1 cellular context compared by ENCODE assay signal in the genomic region with DNA sequence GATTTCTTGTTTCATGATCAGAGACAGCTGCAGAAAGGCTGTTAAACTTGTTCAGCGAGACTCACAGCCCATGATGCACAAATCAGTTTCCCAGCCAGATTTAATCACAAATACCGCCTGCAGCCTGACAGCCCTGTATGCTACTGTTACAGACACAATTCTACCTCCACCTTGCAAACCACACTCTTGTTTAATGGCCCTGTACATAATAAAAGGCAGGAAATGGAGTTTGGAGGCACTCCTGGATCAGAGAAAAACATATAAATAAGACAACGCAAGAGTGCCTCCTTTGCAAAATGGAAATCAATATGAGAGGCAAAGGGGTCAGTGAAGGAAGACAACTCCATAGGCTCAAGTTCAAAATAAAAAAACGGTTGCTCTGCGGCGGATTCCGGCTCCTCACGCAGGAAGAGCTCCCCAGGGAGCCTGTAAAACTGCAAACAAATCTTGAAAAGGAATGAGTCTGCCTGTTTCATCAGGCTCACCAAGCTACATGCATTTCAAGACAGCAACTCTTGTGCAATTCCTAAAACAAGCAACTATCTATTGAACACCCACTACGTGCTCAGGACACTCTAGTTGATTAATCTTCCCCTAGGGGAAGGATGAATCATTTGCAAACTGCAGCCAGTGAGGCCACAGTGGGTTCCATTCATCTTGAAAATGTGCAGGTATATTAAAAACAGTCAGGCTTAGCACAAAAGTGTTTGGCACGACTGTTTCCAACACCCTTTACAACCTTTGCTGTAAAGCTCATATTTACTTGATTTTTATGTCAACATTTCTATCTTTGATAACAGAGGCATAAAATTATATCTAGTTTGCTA.
A peak's percentile ranks its signal among the peaks of the same experiment; 100 is the strongest.
TF ChIP-seq lines count a peak whose summit lies in the region.

No MANE protein-coding gene starts in this region.

TF ChIP-seq in HepG2, 621 proteins besides CTCF, POLR2A, EP300 and RAD21 (continued from another document and continues in another):
- TF ChIP-seq, protein P1, sequence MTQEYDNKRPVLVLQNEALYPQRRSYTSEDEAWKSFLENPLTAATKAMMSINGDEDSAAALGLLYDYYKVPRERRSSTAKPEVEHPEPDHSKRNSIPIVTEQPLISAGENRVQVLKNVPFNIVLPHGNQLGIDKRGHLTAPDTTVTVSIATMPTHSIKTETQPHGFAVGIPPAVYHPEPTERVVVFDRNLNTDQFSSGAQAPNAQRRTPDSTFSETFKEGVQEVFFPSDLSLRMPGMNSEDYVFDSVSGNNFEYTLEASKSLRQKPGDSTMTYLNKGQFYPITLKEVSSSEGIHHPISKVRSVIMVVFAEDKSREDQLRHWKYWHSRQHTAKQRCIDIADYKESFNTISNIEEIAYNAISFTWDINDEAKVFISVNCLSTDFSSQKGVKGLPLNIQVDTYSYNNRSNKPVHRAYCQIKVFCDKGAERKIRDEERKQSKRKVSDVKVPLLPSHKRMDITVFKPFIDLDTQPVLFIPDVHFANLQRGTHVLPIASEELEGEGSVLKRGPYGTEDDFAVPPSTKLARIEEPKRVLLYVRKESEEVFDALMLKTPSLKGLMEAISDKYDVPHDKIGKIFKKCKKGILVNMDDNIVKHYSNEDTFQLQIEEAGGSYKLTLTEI (CRISPR knock-in tag; conservative IDR thresholded peaks at IDR 0.05): no peak
- peak; percentile 59; the same call in 1 of the 2 replicates for TF ChIP-seq ELF3 (CRISPR knock-in tag; IDR thresholded peaks at IDR 0.05)
- TF ChIP-seq KLF16 (CRISPR knock-in tag; IDR thresholded peaks at IDR 0.05): peak in 1 of 2 experiments; percentile 97; a peak in 2 of 4 replicates
- TF ChIP-seq ZNF605 (CRISPR knock-in tag; IDR thresholded peaks at IDR 0.05): peak; percentile 70; the same call in 1 of the 2 replicates
- peak; percentile 72 for TF ChIP-seq ZGPAT (CRISPR knock-in tag; IDR thresholded peaks at IDR 0.05)
- 0 out of 2 replicates have a peak, but pooled peaks have one; percentile 21 for TF ChIP-seq KDM3A (CRISPR knock-in tag; IDR thresholded peaks at IDR 0.05; ENCODE audit: low read depth)
- no peak for TF ChIP-seq HNRNPK (IDR thresholded peaks at IDR 0.05; ENCODE audit: low read depth, low read length, poor library complexity, severe bottlenecking)
- no peak for TF ChIP-seq NFE2 (CRISPR knock-in tag; IDR thresholded peaks at IDR 0.05)
- no peak for TF ChIP-seq ZNF207 (IDR thresholded peaks at IDR 0.05; ENCODE audit: borderline replicate concordance)
- TF ChIP-seq IKZF4 (CRISPR knock-in tag; IDR thresholded peaks at IDR 0.05; ENCODE audit: borderline replicate concordance, low read depth, not compliant biosample characterization): no peak
- 0 out of 2 replicates have a peak, but pooled peaks have one; percentile 9 for TF ChIP-seq ZBTB33 (CRISPR knock-in tag; IDR thresholded peaks at IDR 0.05)
- TF ChIP-seq TFE3 (CRISPR knock-in tag; IDR thresholded peaks at IDR 0.05): peak; percentile 69; the same call in 1 of the 2 replicates
- TF ChIP-seq ARNT2 (CRISPR knock-in tag; IDR thresholded peaks at IDR 0.05; ENCODE audit: low read depth): 0 out of 2 replicates have a peak, but pooled peaks have one; percentile 42
- no peak for TF ChIP-seq STAT5B (CRISPR knock-in tag; IDR thresholded peaks at IDR 0.05)
- peak; percentile 77; the same call in 1 of the 2 replicates for TF ChIP-seq ZNF12 (CRISPR knock-in tag; IDR thresholded peaks at IDR 0.05)
- peak; percentile 76 for TF ChIP-seq SMAD3 (CRISPR knock-in tag; IDR thresholded peaks at IDR 0.05)
- TF ChIP-seq HMG20B (CRISPR knock-in tag; conservative IDR thresholded peaks at IDR 0.05): peak; percentile 66; the same call in 1 of the 2 replicates
- TF ChIP-seq PBX3 (CRISPR knock-in tag; IDR thresholded peaks at IDR 0.05; ENCODE audit: borderline replicate concordance): no peak
- no peak for TF ChIP-seq ZNF337 (CRISPR knock-in tag; IDR thresholded peaks at IDR 0.05; ENCODE audit: borderline replicate concordance, low read depth)
- peak; percentile 81 for TF ChIP-seq IRF2 (CRISPR knock-in tag; IDR thresholded peaks at IDR 0.05)
- TF ChIP-seq HNF1B (CRISPR knock-in tag; IDR thresholded peaks at IDR 0.05): 0 out of 2 replicates have a peak, but pooled peaks have one; percentile 48
- TF ChIP-seq YEATS2 (CRISPR knock-in tag; IDR thresholded peaks at IDR 0.05; ENCODE audit: borderline replicate concordance): peak; percentile 64; the same call in 1 of the 2 replicates
- TF ChIP-seq NFYC (CRISPR knock-in tag; IDR thresholded peaks at IDR 0.05): peak; percentile 31; the same call in 1 of the 2 replicates
- TF ChIP-seq ZFAT (CRISPR knock-in tag; conservative IDR thresholded peaks at IDR 0.05): no peak
- peak; percentile 82; the same call in 1 of the 2 replicates for TF ChIP-seq ETV5 (CRISPR knock-in tag; IDR thresholded peaks at IDR 0.05; ENCODE audit: borderline replicate concordance)
- 0 out of 2 replicates have a peak, but pooled peaks have one; percentile 69 for TF ChIP-seq ZNF44 (CRISPR knock-in tag; IDR thresholded peaks at IDR 0.05)
- TF ChIP-seq ZNF264 (CRISPR knock-in tag; IDR thresholded peaks at IDR 0.05): no peak; the same call in 1 of the 2 replicates
- TF ChIP-seq HMG20A (CRISPR knock-in tag; IDR thresholded peaks at IDR 0.05; ENCODE audit: borderline replicate concordance): peak; percentile 88
- no peak for TF ChIP-seq PBX2 (CRISPR knock-in tag; IDR thresholded peaks at IDR 0.05)
- 0 out of 2 replicates have a peak, but pooled peaks have one; percentile 32 for TF ChIP-seq ZNF841 (CRISPR knock-in tag; IDR thresholded peaks at IDR 0.05; ENCODE audit: borderline replicate concordance)
- peak; percentile 86 for TF ChIP-seq ZKSCAN8 (CRISPR knock-in tag; IDR thresholded peaks at IDR 0.05; ENCODE audit: borderline replicate concordance)
- TF ChIP-seq ZNF614 (CRISPR knock-in tag; IDR thresholded peaks at IDR 0.05; ENCODE audit: borderline replicate concordance): peak; percentile 91
- TF ChIP-seq NCOA2 (CRISPR knock-in tag; IDR thresholded peaks at IDR 0.05): peak; percentile 85
- TF ChIP-seq ZNF317 (CRISPR knock-in tag; IDR thresholded peaks at IDR 0.05): 0 out of 2 replicates have a peak, but pooled peaks have one; percentile 14
- 0 out of 2 replicates have a peak, but pooled peaks have one; percentile 20 for TF ChIP-seq SP5 (CRISPR knock-in tag; IDR thresholded peaks at IDR 0.05; ENCODE audit: borderline replicate concordance, low read depth)
- peak; percentile 91; the same call in 1 of the 2 replicates for TF ChIP-seq ERF (CRISPR knock-in tag; IDR thresholded peaks at IDR 0.05)
- TF ChIP-seq, protein P2, sequence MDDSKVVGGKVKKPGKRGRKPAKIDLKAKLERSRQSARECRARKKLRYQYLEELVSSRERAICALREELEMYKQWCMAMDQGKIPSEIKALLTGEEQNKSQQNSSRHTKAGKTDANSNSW (CRISPR knock-in tag; IDR thresholded peaks at IDR 0.05; ENCODE audit: borderline replicate concordance): no peak
- TF ChIP-seq, protein P3, sequence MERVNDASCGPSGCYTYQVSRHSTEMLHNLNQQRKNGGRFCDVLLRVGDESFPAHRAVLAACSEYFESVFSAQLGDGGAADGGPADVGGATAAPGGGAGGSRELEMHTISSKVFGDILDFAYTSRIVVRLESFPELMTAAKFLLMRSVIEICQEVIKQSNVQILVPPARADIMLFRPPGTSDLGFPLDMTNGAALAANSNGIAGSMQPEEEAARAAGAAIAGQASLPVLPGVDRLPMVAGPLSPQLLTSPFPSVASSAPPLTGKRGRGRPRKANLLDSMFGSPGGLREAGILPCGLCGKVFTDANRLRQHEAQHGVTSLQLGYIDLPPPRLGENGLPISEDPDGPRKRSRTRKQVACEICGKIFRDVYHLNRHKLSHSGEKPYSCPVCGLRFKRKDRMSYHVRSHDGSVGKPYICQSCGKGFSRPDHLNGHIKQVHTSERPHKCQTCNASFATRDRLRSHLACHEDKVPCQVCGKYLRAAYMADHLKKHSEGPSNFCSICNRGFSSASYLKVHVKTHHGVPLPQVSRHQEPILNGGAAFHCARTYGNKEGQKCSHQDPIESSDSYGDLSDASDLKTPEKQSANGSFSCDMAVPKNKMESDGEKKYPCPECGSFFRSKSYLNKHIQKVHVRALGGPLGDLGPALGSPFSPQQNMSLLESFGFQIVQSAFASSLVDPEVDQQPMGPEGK (CRISPR knock-in tag; IDR thresholded peaks at IDR 0.05): peak; percentile 56
- peak; percentile 25 for TF ChIP-seq YY1 (IDR thresholded peaks at IDR 0.05; ENCODE audit: insufficient read depth, insufficient replicate concordance, low read depth, low read length)
- no peak for TF ChIP-seq GLI4 (CRISPR knock-in tag; IDR thresholded peaks at IDR 0.05; ENCODE audit: borderline replicate concordance)
- no peak for TF ChIP-seq CBX2 (IDR thresholded peaks at IDR 0.05; ENCODE audit: low read depth, low read length)
- no peak for TF ChIP-seq CBX2 (CRISPR knock-in tag; IDR thresholded peaks at IDR 0.05; ENCODE audit: low read depth)
- peak; percentile 39; the same call in 1 of the 2 replicates for TF ChIP-seq HNF4A (CRISPR knock-in tag; IDR thresholded peaks at IDR 0.05)
- no peak for TF ChIP-seq U2AF2 (IDR thresholded peaks at IDR 0.05; ENCODE audit: low read depth, low read length)
- peak; percentile 98 for TF ChIP-seq ZNF792 (CRISPR knock-in tag; IDR thresholded peaks at IDR 0.05)
- TF ChIP-seq SP140L (CRISPR knock-in tag; IDR thresholded peaks at IDR 0.05; ENCODE audit: borderline replicate concordance): 0 out of 2 replicates have a peak, but pooled peaks have one; percentile 86
- no peak for TF ChIP-seq ZNF33A (CRISPR knock-in tag; IDR thresholded peaks at IDR 0.05; ENCODE audit: borderline replicate concordance)
- TF ChIP-seq ZSCAN12 (CRISPR knock-in tag; IDR thresholded peaks at IDR 0.05): no peak
- TF ChIP-seq ELF1 (CRISPR knock-in tag; IDR thresholded peaks at IDR 0.05): 0 out of 2 replicates have a peak, but pooled peaks have one; percentile 42
- peak; percentile 36; the same call in 1 of the 2 replicates for TF ChIP-seq ZNF878 (CRISPR knock-in tag; IDR thresholded peaks at IDR 0.05)
